ENCODE assay signal across 8 cellular contexts in the genomic region with DNA sequence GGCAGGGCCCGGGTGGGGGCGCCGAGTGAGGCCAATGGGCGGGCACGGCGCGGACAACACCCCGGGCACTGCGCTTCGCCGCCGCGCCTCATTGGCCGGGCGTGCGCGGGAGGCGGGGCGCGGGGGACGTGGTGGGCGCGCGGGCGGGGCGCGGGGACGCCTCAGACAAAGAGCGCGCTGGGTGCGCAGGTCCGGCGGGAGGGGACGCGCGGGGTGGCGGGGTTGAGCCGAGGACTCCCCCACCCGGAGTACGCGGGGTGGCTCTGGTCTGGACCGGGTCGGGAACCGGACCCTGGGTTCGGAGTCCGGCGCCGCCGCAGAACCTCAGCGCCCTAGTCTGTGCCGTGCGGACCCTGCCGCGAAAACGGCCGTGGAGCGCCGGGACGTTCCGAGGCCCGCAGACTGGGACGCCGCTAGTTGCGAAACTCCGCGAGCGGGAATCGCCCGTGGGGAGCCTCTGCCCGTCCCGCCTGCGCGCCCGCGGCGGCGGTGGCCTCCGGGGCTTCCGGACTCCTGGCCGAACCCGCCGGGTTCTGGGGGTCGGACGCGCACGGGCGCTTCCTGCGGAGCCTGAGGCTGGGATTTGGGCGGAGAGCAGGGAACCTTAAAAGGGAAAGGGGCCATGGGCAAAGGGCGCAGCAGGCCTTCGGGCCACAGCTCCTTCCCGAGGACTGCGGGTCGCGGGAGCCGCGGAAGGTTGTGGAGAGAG. TPM values are rescaled to one million over a fixed set of nuclear protein-coding genes. Genes with fewer than 3 reads are reported as not detected.
DNase-seq lines count a peak whose midpoint lies in the region; ATAC-seq and TF ChIP-seq lines count a peak whose summit lies in the region.

No MANE protein-coding gene starts in this region.

- TF ChIP-seq CTCF in GM12865 (IDR thresholded peaks at IDR 0.05; ENCODE audit: insufficient read depth, low read depth, low read length, missing control alignments) = no peak
- TF ChIP-seq CTCF in transverse colon (IDR thresholded peaks at IDR 0.05) = no peak

- H3K36me3 ChIP-seq in transverse colon = no peaks in the 10 kb centered on the region

- ATAC-seq in HG02623 (IDR thresholded peaks at IDR 0.05; ENCODE audit: unreplicated experiment) = peak; percentile 84
- peak; percentile 92 to 93 for ATAC-seq in left cardiac atrium

- no peaks in the 10 kb centered on the region for H3K9me3 ChIP-seq in transverse colon

- in situ Hi-C loops in transverse colon (cut with MboI; ENCODE audit: low pct_ligation_motif_present in 1 of 4, low pct_unique_long_range_greater_than_20kb in 1 of 4, low sequenced_read_pairs in 3 of 4) = no loop called here

- TF ChIP-seq EP300 in transverse colon (IDR thresholded peaks at IDR 0.05; ENCODE audit: low read depth) = no peak

- peak overlapping the region; percentile 88 to 93 (median 90) for H3K27ac ChIP-seq in transverse colon

- peak; percentile 88 for DNase-seq in GM12865 (ENCODE audit: low read depth)
- DNase-seq in NCI-H1092 treated with DMSO at 0.1 percent for 48 hours (lab: John Stamatoyannopoulos, UW) = peak; percentile 88
- peak; percentile 42 for DNase-seq in T follicular helper cell (ENCODE audit: low read depth)
- peak; percentile 70 for DNase-seq in amniotic epithelial cell (ENCODE audit: low read depth)
- peak; percentile 92 for DNase-seq in left cardiac atrium
- DNase-seq in posterior vena cava (ENCODE audit: low spot score) = peak; percentile 95
- peak; percentile 89 for DNase-seq in transverse colon

- intact Hi-C loops in left cardiac atrium (cut with DNase I) = loop anchor here in 1 of 2 donors (10.0 kb wide), 1 partner anchor 68 kb away; the partner anchor contains the start of gene WDR25
- intact Hi-C loops in posterior vena cava (cut with DNase I) = loop anchor here in 1 of 2 donors (10.0 kb wide), 1 partner anchor 62 kb away; no protein-coding TSS in a partner anchor
- intact Hi-C loops in transverse colon (cut with DNase I; ENCODE audit: low total_unique reads) = loop anchor here (5.0 kb wide), 1 partner anchor 71 kb away; the partner anchor contains the start of gene WDR25

- H3K4me3 ChIP-seq in GM12865 (ENCODE audit: low read depth, low read length) (peak overlapping the region; percentile 84), transverse colon (peak overlapping the region; percentile 71 to 97 (median 82))

- WGBS in transverse colon (ENCODE audit: low coverage in 1 of 2), 2 donors = 0% methylated on average over 60 of the region's 97 CpGs; no CpG with 5 or more reads in 1 of the 2 donors

- TF ChIP-seq POLR2A in transverse colon (IDR thresholded peaks at IDR 0.05) = peak; percentile 63

- H3K4me1 ChIP-seq in transverse colon = peaks cover 10 to 44% (median 25%) of the 10 kb centered on the region in 4 donors

- H3K27me3 ChIP-seq in transverse colon = no peaks in the 10 kb centered on the region

RNA-seq across cellular contexts. Expression of gene SLC25A29, which starts 0.4 kb away (rescaled TPM):
- total RNA-seq in left cardiac atrium (10 to 100 TPM; 19.7 to 22.1 TPM), posterior vena cava (10 to 100 TPM; 23.6 to 27.4 TPM), transverse colon (10 to 100 TPM; 16.8 to 62.7 (median 19.7) TPM)

RNA-seq across cellular contexts. Expression of gene SLC25A47, which starts 16.5 kb away (rescaled TPM):
- total RNA-seq in left cardiac atrium = not detected
- not detected for total RNA-seq in posterior vena cava
- total RNA-seq in transverse colon = under 1 TPM in 2 of 4 donors, not detected in 2; 0.27 to 0.32 TPM

Comparison
In these comparisons a context has a peak if more than half of its experiments do, and no peak if none do; other contexts are left out.
1. Peak in every context shown above with its lines: DNase-seq, ATAC-seq, H3K4me3 ChIP-seq and H3K27ac ChIP-seq.
2. DNase-seq: peak in every context shown above with its lines; median percentile 95 in posterior vena cava; 92 in left cardiac atrium; 89 in transverse colon; 88 in GM12865; 88 in NCI-H1092 treated with DMSO at 0.1 percent for 48 hours; 70 in amniotic epithelial cell; 42 in T follicular helper cell.